15 cellular contexts compared by ENCODE assay signal in genomic region chr20:32727663-32728062, GRCh38. TPM values are rescaled to one million over a fixed set of nuclear protein-coding genes. Genes with fewer than 3 reads are reported as not detected.
A peak's percentile ranks its signal among the peaks of the same experiment; 100 is the strongest.
DNase-seq lines count a peak whose midpoint lies in the region; ATAC-seq, FAIRE-seq and TF ChIP-seq lines count a peak whose summit lies in the region.
"Had no signal": no experiment of that assay in that cellular context is flagged by ENCODE, and none has a peak within 500 bp of the region (broad histone marks: within the 10 kb centered on the region; RNA-seq: fewer than 3 reads in every experiment).

No MANE protein-coding gene starts in this region.

- no peak overlapping the region for H3K23ac ChIP-seq in H9 (ENCODE audit: insufficient read length, low read depth, low read length)

- WGBS in H9 (ENCODE audit: extremely low coverage, insufficient read length, low lambda C conversion rate), result no CpG with 5 or more reads among the region's 7 CpGs
- 49% methylated on average over 7 of the region's 7 CpGs for WGBS in K562 (ENCODE audit: insufficient coverage, low coverage, missing lambda C conversion rate)

- POLR2A ChIA-PET in AG04450 (lab: Yijun Ruan, JAX) (interaction anchor here (1.1 kb wide), 1 partner anchor 16 kb away, joined by 4 read pairs; the partner anchor contains the start of gene COMMD7), K562 (lab: Yijun Ruan, JAX) (no interaction called here)

- in situ Hi-C loops in K562 (cut with MboI), result no loop called here

- H3K27me3 Mint-ChIP-seq in H9 (ENCODE audit: low read depth), result no peaks in the 10 kb centered on the region
- H3K27me3 Mint-ChIP-seq: activated naive CD8-positive, alpha-beta T cell; stimulated activated naive CD8-positive, alpha-beta T cell treated with anti-CD3 and anti-CD28 coated beads, Interleukin-15, Interleukin-2, amounts not matched to agents 100 ng/mL and 50 ng/mL, for 24 hours had no signal

- H3K56ac ChIP-seq in H9 (ENCODE audit: insufficient read length, low read depth, low read length), result no peak overlapping the region

- no peaks in the 10 kb centered on the region for H3K9me1 ChIP-seq in K562 (ENCODE audit: control insufficient read depth, insufficient read depth, low read length)

- no peak overlapping the region for H2AFZ ChIP-seq in H9 (ENCODE audit: low read length)
- no peak overlapping the region for H2AFZ ChIP-seq in K562 (ENCODE audit: low read depth, low read length)
- H2AFZ ChIP-seq: PC-9 had no signal

- no peak overlapping the region for H4K91ac ChIP-seq in H9 (ENCODE audit: insufficient read length, low read depth, low read length)

- H3K36me3 Mint-ChIP-seq in H9 (ENCODE audit: insufficient read depth in 1 of 3, low read depth in 3 of 3), result peaks cover 27 to 61% (median 44%) of the 10 kb centered on the region in 3 experiments; a peak in 6 of 7 replicates

- no peak for TF ChIP-seq POLR2A in K562 (conservative IDR thresholded peaks at IDR 0.05)

- H3K4ac ChIP-seq in H9 (ENCODE audit: low read depth, low read length), result no peak overlapping the region

- no peak for FAIRE-seq in K562 (lab: Jason Lieb, UNC)

- no peak overlapping the region for H3T11ph ChIP-seq in H9 (ENCODE audit: low read length)

- H3K9me3 ChIP-seq in AG04450 (ENCODE audit: control insufficient read depth, insufficient read depth, low read length), result no peaks in the 10 kb centered on the region
- H3K9me3 ChIP-seq in H9 (ENCODE audit: control insufficient read depth, low read depth, low read length), result no peaks in the 10 kb centered on the region
- H3K9me3 ChIP-seq in K562 (replicated peaks; ENCODE audit: control insufficient read depth, insufficient read depth, low read depth, low read length), result no peaks in the 10 kb centered on the region

- no peak overlapping the region for H2BK15ac ChIP-seq in H9 (ENCODE audit: low read depth, low read length)

- H3K14ac ChIP-seq in H9 (ENCODE audit: insufficient read depth, low read length), result no peak overlapping the region

- TF ChIP-seq CTCF in AG04450 (IDR thresholded peaks at IDR 0.05; ENCODE audit: low read depth, low read length), result no peak
- no peak for TF ChIP-seq CTCF in H9 (conservative IDR thresholded peaks at IDR 0.05)
- TF ChIP-seq CTCF in K562 (IDR thresholded peaks at IDR 0.05 in 2 of 3, conservative IDR thresholded peaks at IDR 0.05 in 1 of 3; ENCODE audit: insufficient read depth in 2 of 3, low read depth in 1 of 3, low read length in 3 of 3), result no peak

- no peak overlapping the region for H2BK20ac ChIP-seq in H9 (ENCODE audit: low read depth, low read length, poor library complexity, severe bottlenecking)

- H2BK5ac ChIP-seq in H9 (ENCODE audit: insufficient read length, low read length), result no peak overlapping the region

- 0 out of 2 replicates have a peak, but pooled peaks cover 2% of the 10 kb centered on the region for H3K79me2 ChIP-seq in H9 (ENCODE audit: insufficient read depth, low read length)
- 0 out of 3 replicates have a peak, but pooled peaks cover 2% of the 10 kb centered on the region for H3K79me2 ChIP-seq in K562 (ENCODE audit: control insufficient read depth, insufficient read depth, low read length)

- H3K27ac ChIP-seq in AG04450 (ENCODE audit: low read depth, low read length), result peak overlapping the region; percentile 34
- H3K27ac ChIP-seq in H9 (ENCODE audit: insufficient read length, low read depth, low read length), result no peak overlapping the region
- no peak overlapping the region for H3K27ac ChIP-seq in K562 (ENCODE audit: extremely low read depth, low read depth, low read length)
- H3K27ac ChIP-seq: PC-9 had no signal

- H3K4me3 Mint-ChIP-seq in H9, result no peak overlapping the region
- H3K4me3 Mint-ChIP-seq: activated naive CD8-positive, alpha-beta T cell; CD14-positive monocyte; stimulated activated naive CD8-positive, alpha-beta T cell treated with anti-CD3 and anti-CD28 coated beads, Interleukin-15, Interleukin-2, amounts not matched to agents 100 ng/mL and 50 ng/mL, for 24 hours had no signal

- no peak overlapping the region for H4K8ac ChIP-seq in H9 (replicated peaks; ENCODE audit: insufficient read length, low read depth, low read length)

- H3K4me2 ChIP-seq in H9 (ENCODE audit: insufficient read depth, insufficient read length, low read length) (no peak overlapping the region), K562 (ENCODE audit: insufficient read depth, low read length) (no peak overlapping the region)
- H3K4me2 ChIP-seq: PC-9 had no signal

- no peak overlapping the region for H2BK12ac ChIP-seq in H9 (ENCODE audit: insufficient read length, low read depth, low read length)

- no peak for TF ChIP-seq RAD21 in K562 (CRISPR knock-in tag; conservative IDR thresholded peaks at IDR 0.05 in 1 of 2, IDR thresholded peaks at IDR 0.05 in 1 of 2)

- no peaks in the 10 kb centered on the region; the same call in 1 of the 2 replicates for H3K4me1 ChIP-seq in H9 (ENCODE audit: insufficient read depth, low read length)
- peaks cover 19% of the 10 kb centered on the region in 2 experiments for H3K4me1 ChIP-seq in K562 (replicated peaks in 1 of 2; ENCODE audit: control insufficient read depth in 2 of 2, insufficient read depth in 2 of 2, low read length in 2 of 2)

- H3K27me3 ChIP-seq in AG04450 (ENCODE audit: control insufficient read depth, insufficient read depth, low read length), result no peaks in the 10 kb centered on the region
- H3K27me3 ChIP-seq in H9 (ENCODE audit: insufficient read depth, low read length), result no peaks in the 10 kb centered on the region
- H3K27me3 ChIP-seq in K562 (ENCODE audit: control insufficient read depth in 2 of 2, insufficient read depth in 2 of 2, low read length in 2 of 2), result no peaks in the 10 kb centered on the region

- no peak for TF ChIP-seq EP300 in K562 (IDR thresholded peaks at IDR 0.05; ENCODE audit: low read length)

- intact Hi-C loops in K562 (cut with micrococcal nuclease), result no loop called here

- no TSS peak for BruUV-seq in K562 (replicated peaks; lab: Mats Ljungman, UMichigan)

- no peak overlapping the region for H2AK5ac ChIP-seq in H9 (ENCODE audit: insufficient read length, low read length)

- H3K4me3 ChIP-seq in AG04450 (ENCODE audit: low read depth, low read length) (no peak overlapping the region), K562 (no peak overlapping the region)
- H3K4me3 ChIP-seq: PC-9 had no signal

- CTCF ChIA-PET in AG04450 (lab: Charles Lee) (no interaction called here), K562 (lab: Yijun Ruan, JAX; ENCODE audit: low intra/inter-chr PET ratio) (no interaction called here)

- H3K23me2 ChIP-seq in H9 (ENCODE audit: insufficient read length, low read depth, low read length, poor library complexity, severe bottlenecking), result no peaks in the 10 kb centered on the region

- DNase-seq in AG04450 (ENCODE audit: low read depth, low spot score), result peak; percentile 67
- DNase-seq in H9, result no peak
- peak in 1 of 4 experiments; percentile 11 for DNase-seq in K562 (ENCODE audit: extremely low read depth in 1 of 4, low spot score in 3 of 4)
- peak; percentile 13 for DNase-seq in medulla oblongata (ENCODE audit: extremely low spot score)
- no peak for DNase-seq in NCI-H2081 treated with DMSO at 0.1 percent for 48 hours (lab: John Stamatoyannopoulos, UW)
- DNase-seq in NOMO-1 (lab: John Stamatoyannopoulos, UW; ENCODE audit: unreplicated experiment in 2 of 2), result no peak
- DNase-seq in T-helper 9 cell, result no peak
- DNase-seq: NCI-H187 treated with DMSO at 0.1 percent for 48 hours, PC-9 had no signal

- H4K20me1 ChIP-seq in H9 (ENCODE audit: control insufficient read depth, insufficient read depth, insufficient read length) (no peaks in the 10 kb centered on the region), K562 (replicated peaks; ENCODE audit: control insufficient read depth, insufficient read depth, low read length) (peaks cover 8% of the 10 kb centered on the region)

- H4K5ac ChIP-seq in H9 (ENCODE audit: insufficient read length, low read depth, low read length), result no peak overlapping the region

- H3K9ac ChIP-seq in H9 (ENCODE audit: extremely low read depth, insufficient read length, low read length) (no peak overlapping the region), K562 (ENCODE audit: insufficient read depth in 1 of 2, low read depth in 2 of 2, low read length in 2 of 2) (no peak overlapping the region)

- peak overlapping the region; percentile 50 to 88 (median 71); a peak in 4 of 7 replicates for H3K27ac Mint-ChIP-seq in H9
- H3K27ac Mint-ChIP-seq: stimulated activated naive CD8-positive, alpha-beta T cell treated with anti-CD3 and anti-CD28 coated beads, Interleukin-15, Interleukin-2, amounts not matched to agents 100 ng/mL and 50 ng/mL, for 24 hours had no signal

- H2BK120ac ChIP-seq in H9 (ENCODE audit: low read depth, low read length, poor library complexity, severe bottlenecking), result no peak overlapping the region

- peaks cover 0 to 4% of the 10 kb centered on the region in 2 experiments; a peak in 3 of 5 replicates for H3K9me3 Mint-ChIP-seq in H9
- H3K9me3 Mint-ChIP-seq: CD14-positive monocyte; stimulated activated naive CD8-positive, alpha-beta T cell treated with anti-CD3 and anti-CD28 coated beads, Interleukin-15, Interleukin-2, amounts not matched to agents 100 ng/mL and 50 ng/mL, for 24 hours had no signal

- ATAC-seq in K562 (peak; percentile 31; the same call in 2 of the 3 replicates), HG03432 (IDR thresholded peaks at IDR 0.05; ENCODE audit: unreplicated experiment) (no peak)
- ATAC-seq: activated CD4-positive, CD25-positive, alpha-beta regulatory T cell treated with anti-CD3 and anti-CD28 coated beads, Interleukin-2, amount 50 U/mL, for 24 hours had no signal

- peaks cover 16% of the 10 kb centered on the region; the same call in 1 of the 3 replicates for H3K36me3 ChIP-seq in K562 (ENCODE audit: control insufficient read depth, insufficient read depth, low read length)

- peaks cover 9% of the 10 kb centered on the region for H3K79me1 ChIP-seq in H9 (ENCODE audit: insufficient read depth, low read depth, low read length, poor library complexity, severe bottlenecking)

- H3K4me1 Mint-ChIP-seq in H9, result peaks cover 12% of the 10 kb centered on the region in 2 experiments

- no peak overlapping the region for H3K18ac ChIP-seq in H9 (ENCODE audit: insufficient read length, low read depth, low read length)

RNA-seq across cellular contexts. Expression of gene COMMD7, which starts 15.6 kb away (rescaled TPM):
- 84.8 and 88.1 TPM in 2 replicates for polyA plus RNA-seq in AG04450 (2011; rRNA removed)
- 24.8 and 29.1 TPM in 2 replicates for polyA minus RNA-seq in AG04450 (2011; rRNA and poly(A)+ RNA removed)
- 65.0 and 66.1 TPM in 2 replicates for total RNA-seq in H9 (2021)
- 20.0 and 25.5 TPM in 2 replicates for total RNA-seq in K562 (2011; cell fraction: chromatin; rRNA removed; ENCODE audit: low replicate concordance)
- total RNA-seq in K562 (2011; cell fraction: nucleolus; rRNA removed), result 14.6 and 19.0 TPM in 2 replicates
- 18.1 and 26.9 TPM in 2 replicates for total RNA-seq in K562 (2011; cell fraction: nucleoplasm; rRNA removed)
- 24.5 and 27.4 TPM in 2 replicates for total RNA-seq in K562 (2014; rRNA removed)
- total RNA-seq in K562 (2014; rRNA removed; fragmentation: Illumina TruSeq; extraction: Trizol), result 33.3 and 34.7 TPM in 2 replicates
- total RNA-seq in K562 (2015; rRNA removed; fragmentation: Illumina TruSeq; extraction: Trizol), result 33.1 and 34.4 TPM in 2 replicates
- 39.8 and 41.5 TPM in 2 replicates for total RNA-seq in K562 (2021)
- polyA plus RNA-seq in K562 (2011; rRNA removed), result 62.8 and 71.5 TPM in 2 replicates
- polyA plus RNA-seq in K562 (2011; cell fraction: cytosol; rRNA removed), result 47.9 and 63.7 TPM in 2 replicates
- polyA plus RNA-seq in K562 (2011; cell fraction: nucleus; rRNA removed), result 31.9 and 51.6 TPM in 2 replicates
- polyA plus RNA-seq in K562 (2012), result 52.0 and 91.9 TPM in 2 replicates
- 58.2 and 69.1 TPM in 2 replicates for polyA plus RNA-seq in K562 (2014; fragmentation: Illumina TruSeq; extraction: Trizol)
- polyA plus RNA-seq in K562 (2014; fragmentation: Nextera tagmentation; extraction: Ambion mirVana), result 10 to 100 TPM; 11.9 to 17.0 TPM
- polyA plus RNA-seq in K562 (2014; rRNA removed), result 44.5 and 49.7 TPM in 2 replicates
- polyA minus RNA-seq in K562 (2011; rRNA and poly(A)+ RNA removed), result 21.4 and 30.4 TPM in 2 replicates
- polyA minus RNA-seq in K562 (2011; cell fraction: cytosol; rRNA and poly(A)+ RNA removed), result 16.0 and 16.4 TPM in 2 replicates
- polyA minus RNA-seq in K562 (2011; cell fraction: nucleus; rRNA and poly(A)+ RNA removed), result 4.0 and 8.4 TPM in 2 replicates

RNA-seq across cellular contexts. Expression of gene DNMT3B, which starts 34.5 kb away (rescaled TPM):
- polyA plus RNA-seq in AG04450 (2011; rRNA removed), result 1.8 and 1.9 TPM in 2 replicates
- polyA minus RNA-seq in AG04450 (2011; rRNA and poly(A)+ RNA removed), result 2.5 and 2.9 TPM in 2 replicates
- total RNA-seq in H9 (2021), result 980 and 996 TPM in 2 replicates
- total RNA-seq in K562 (2011; cell fraction: chromatin; rRNA removed; ENCODE audit: low replicate concordance), result 81.8 and 85.1 TPM in 2 replicates
- 51.8 and 54.4 TPM in 2 replicates for total RNA-seq in K562 (2011; cell fraction: nucleolus; rRNA removed)
- total RNA-seq in K562 (2011; cell fraction: nucleoplasm; rRNA removed), result 68.3 and 91.9 TPM in 2 replicates
- 49.1 and 53.9 TPM in 2 replicates for total RNA-seq in K562 (2014; rRNA removed)
- 37.2 and 37.5 TPM in 2 replicates for total RNA-seq in K562 (2014; rRNA removed; fragmentation: Illumina TruSeq; extraction: Trizol)
- 34.4 and 35.3 TPM in 2 replicates for total RNA-seq in K562 (2015; rRNA removed; fragmentation: Illumina TruSeq; extraction: Trizol)
- 69.5 and 74.8 TPM in 2 replicates for total RNA-seq in K562 (2021)
- polyA plus RNA-seq in K562 (2011; rRNA removed), result 41.7 and 60.2 TPM in 2 replicates
- 40.1 and 59.1 TPM in 2 replicates for polyA plus RNA-seq in K562 (2011; cell fraction: cytosol; rRNA removed)
- 103 and 127 TPM in 2 replicates for polyA plus RNA-seq in K562 (2011; cell fraction: nucleus; rRNA removed)
- polyA plus RNA-seq in K562 (2012), result 27.1 and 34.4 TPM in 2 replicates
- 61.3 and 64.6 TPM in 2 replicates for polyA plus RNA-seq in K562 (2014; fragmentation: Illumina TruSeq; extraction: Trizol)
- 10 to 100 TPM in 1 of 2 experiments, 1 to 10 TPM in 1; 9.3 to 11.5 TPM for polyA plus RNA-seq in K562 (2014; fragmentation: Nextera tagmentation; extraction: Ambion mirVana)
- polyA plus RNA-seq in K562 (2014; rRNA removed), result 55.5 and 57.3 TPM in 2 replicates
- polyA minus RNA-seq in K562 (2011; rRNA and poly(A)+ RNA removed), result 18.7 and 34.9 TPM in 2 replicates
- polyA minus RNA-seq in K562 (2011; cell fraction: cytosol; rRNA and poly(A)+ RNA removed), result 35.8 and 43.3 TPM in 2 replicates
- polyA minus RNA-seq in K562 (2011; cell fraction: nucleus; rRNA and poly(A)+ RNA removed), result 25.0 and 26.7 TPM in 2 replicates

RNA-seq across cellular contexts. Expression of gene C20orf203, which starts 53.9 kb away (rescaled TPM):
- polyA plus RNA-seq in AG04450 (2011; rRNA removed), result not detected in 2 replicates
- polyA minus RNA-seq in AG04450 (2011; rRNA and poly(A)+ RNA removed), result 0.04 TPM in 1 of 2 replicates, not detected in the other
- total RNA-seq in H9 (2021), result 0.04 and 0.15 TPM in 2 replicates
- total RNA-seq in K562 (2011; cell fraction: chromatin; rRNA removed; ENCODE audit: low replicate concordance), result 15.7 and 23.6 TPM in 2 replicates
- total RNA-seq in K562 (2011; cell fraction: nucleolus; rRNA removed), result 8.0 and 10.7 TPM in 2 replicates
- 19.4 and 25.1 TPM in 2 replicates for total RNA-seq in K562 (2011; cell fraction: nucleoplasm; rRNA removed)
- total RNA-seq in K562 (2014; rRNA removed), result 0.68 and 0.78 TPM in 2 replicates
- total RNA-seq in K562 (2014; rRNA removed; fragmentation: Illumina TruSeq; extraction: Trizol), result 0.48 and 0.62 TPM in 2 replicates
- total RNA-seq in K562 (2015; rRNA removed; fragmentation: Illumina TruSeq; extraction: Trizol), result 0.57 and 0.58 TPM in 2 replicates
- 2.0 and 2.4 TPM in 2 replicates for total RNA-seq in K562 (2021)
- polyA plus RNA-seq in K562 (2011; rRNA removed), result 0.52 and 1.5 TPM in 2 replicates
- polyA plus RNA-seq in K562 (2011; cell fraction: cytosol; rRNA removed), result 0.60 and 1.3 TPM in 2 replicates
- 3.0 and 4.6 TPM in 2 replicates for polyA plus RNA-seq in K562 (2011; cell fraction: nucleus; rRNA removed)
- polyA plus RNA-seq in K562 (2012), result 0.73 and 1.5 TPM in 2 replicates
- polyA plus RNA-seq in K562 (2014; fragmentation: Illumina TruSeq; extraction: Trizol), result 0.58 and 0.68 TPM in 2 replicates
- under 1 TPM; 0.56 to 0.69 TPM for polyA plus RNA-seq in K562 (2014; fragmentation: Nextera tagmentation; extraction: Ambion mirVana)
- 2.0 and 2.3 TPM in 2 replicates for polyA plus RNA-seq in K562 (2014; rRNA removed)
- 0.21 and 0.72 TPM in 2 replicates for polyA minus RNA-seq in K562 (2011; rRNA and poly(A)+ RNA removed)
- polyA minus RNA-seq in K562 (2011; cell fraction: cytosol; rRNA and poly(A)+ RNA removed), result 0.64 TPM in 1 of 2 replicates, not detected in the other
- polyA minus RNA-seq in K562 (2011; cell fraction: nucleus; rRNA and poly(A)+ RNA removed), result 0.81 and 4.7 TPM in 2 replicates
- total RNA-seq: lung microvascular endothelial cell, PC-9 had no signal
- polyA plus RNA-seq: CD14-positive monocyte had no signal

Comparison
In these comparisons a context has a peak if more than half of its experiments do, and no peak if none do; other contexts are left out.
1. DNase-seq: peak in AG04450 (single experiment) and medulla oblongata (single experiment); none in H9 (single experiment), NCI-H2081 treated with DMSO at 0.1 percent for 48 hours (single experiment), NOMO-1 (0 of 2) and T-helper 9 cell (single experiment).
2. RNA of gene DNMT3B, which starts 34.5 kb away (total RNA-seq): 980 to 996 TPM in H9; 34.4 to 91.9 TPM in K562; every median in the first group is over 10 times any median in the second.